Comparison of ENCODE assay signal across 1 cellular context in genomic region chr3:65746848-65747247, GRCh38.
TF ChIP-seq lines count a peak whose summit lies in the region.

No MANE protein-coding gene starts in this region.

TF ChIP-seq in K562, 482 proteins besides CTCF, POLR2A, EP300 and RAD21 (continued from another document):
- TF ChIP-seq, protein P1, sequence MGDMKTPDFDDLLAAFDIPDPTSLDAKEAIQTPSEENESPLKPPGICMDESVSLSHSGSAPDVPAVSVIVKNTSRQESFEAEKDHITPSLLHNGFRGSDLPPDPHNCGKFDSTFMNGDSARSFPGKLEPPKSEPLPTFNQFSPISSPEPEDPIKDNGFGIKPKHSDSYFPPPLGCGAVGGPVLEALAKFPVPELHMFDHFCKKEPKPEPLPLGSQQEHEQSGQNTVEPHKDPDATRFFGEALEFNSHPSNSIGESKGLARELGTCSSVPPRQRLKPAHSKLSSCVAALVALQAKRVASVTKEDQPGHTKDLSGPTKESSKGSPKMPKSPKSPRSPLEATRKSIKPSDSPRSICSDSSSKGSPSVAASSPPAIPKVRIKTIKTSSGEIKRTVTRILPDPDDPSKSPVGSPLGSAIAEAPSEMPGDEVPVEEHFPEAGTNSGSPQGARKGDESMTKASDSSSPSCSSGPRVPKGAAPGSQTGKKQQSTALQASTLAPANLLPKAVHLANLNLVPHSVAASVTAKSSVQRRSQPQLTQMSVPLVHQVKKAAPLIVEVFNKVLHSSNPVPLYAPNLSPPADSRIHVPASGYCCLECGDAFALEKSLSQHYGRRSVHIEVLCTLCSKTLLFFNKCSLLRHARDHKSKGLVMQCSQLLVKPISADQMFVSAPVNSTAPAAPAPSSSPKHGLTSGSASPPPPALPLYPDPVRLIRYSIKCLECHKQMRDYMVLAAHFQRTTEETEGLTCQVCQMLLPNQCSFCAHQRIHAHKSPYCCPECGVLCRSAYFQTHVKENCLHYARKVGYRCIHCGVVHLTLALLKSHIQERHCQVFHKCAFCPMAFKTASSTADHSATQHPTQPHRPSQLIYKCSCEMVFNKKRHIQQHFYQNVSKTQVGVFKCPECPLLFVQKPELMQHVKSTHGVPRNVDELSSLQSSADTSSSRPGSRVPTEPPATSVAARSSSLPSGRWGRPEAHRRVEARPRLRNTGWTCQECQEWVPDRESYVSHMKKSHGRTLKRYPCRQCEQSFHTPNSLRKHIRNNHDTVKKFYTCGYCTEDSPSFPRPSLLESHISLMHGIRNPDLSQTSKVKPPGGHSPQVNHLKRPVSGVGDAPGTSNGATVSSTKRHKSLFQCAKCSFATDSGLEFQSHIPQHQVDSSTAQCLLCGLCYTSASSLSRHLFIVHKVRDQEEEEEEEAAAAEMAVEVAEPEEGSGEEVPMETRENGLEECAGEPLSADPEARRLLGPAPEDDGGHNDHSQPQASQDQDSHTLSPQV (IDR thresholded peaks at IDR 0.05) = no peak
- no peak for TF ChIP-seq ZHX1 (conservative IDR thresholded peaks at IDR 0.05; ENCODE audit: low read length)
- no peak for TF ChIP-seq NELFE (IDR thresholded peaks at IDR 0.05; ENCODE audit: insufficient read depth, insufficient read length)
- TF ChIP-seq, protein P2, sequence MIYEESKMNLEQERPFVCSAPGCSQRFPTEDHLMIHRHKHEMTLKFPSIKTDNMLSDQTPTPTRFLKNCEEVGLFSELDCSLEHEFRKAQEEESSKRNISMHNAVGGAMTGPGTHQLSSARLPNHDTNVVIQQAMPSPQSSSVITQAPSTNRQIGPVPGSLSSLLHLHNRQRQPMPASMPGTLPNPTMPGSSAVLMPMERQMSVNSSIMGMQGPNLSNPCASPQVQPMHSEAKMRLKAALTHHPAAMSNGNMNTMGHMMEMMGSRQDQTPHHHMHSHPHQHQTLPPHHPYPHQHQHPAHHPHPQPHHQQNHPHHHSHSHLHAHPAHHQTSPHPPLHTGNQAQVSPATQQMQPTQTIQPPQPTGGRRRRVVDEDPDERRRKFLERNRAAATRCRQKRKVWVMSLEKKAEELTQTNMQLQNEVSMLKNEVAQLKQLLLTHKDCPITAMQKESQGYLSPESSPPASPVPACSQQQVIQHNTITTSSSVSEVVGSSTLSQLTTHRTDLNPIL (CRISPR knock-in tag; IDR thresholded peaks at IDR 0.05) = no peak
- TF ChIP-seq SMC3 (conservative IDR thresholded peaks at IDR 0.05; ENCODE audit: insufficient read depth, low read depth, low read length) = no peak
- TF ChIP-seq PATZ1 (CRISPR knock-in tag; IDR thresholded peaks at IDR 0.05; ENCODE audit: borderline replicate concordance) = no peak
